ENCODE assay signal across 8 cellular contexts in the genomic region with DNA sequence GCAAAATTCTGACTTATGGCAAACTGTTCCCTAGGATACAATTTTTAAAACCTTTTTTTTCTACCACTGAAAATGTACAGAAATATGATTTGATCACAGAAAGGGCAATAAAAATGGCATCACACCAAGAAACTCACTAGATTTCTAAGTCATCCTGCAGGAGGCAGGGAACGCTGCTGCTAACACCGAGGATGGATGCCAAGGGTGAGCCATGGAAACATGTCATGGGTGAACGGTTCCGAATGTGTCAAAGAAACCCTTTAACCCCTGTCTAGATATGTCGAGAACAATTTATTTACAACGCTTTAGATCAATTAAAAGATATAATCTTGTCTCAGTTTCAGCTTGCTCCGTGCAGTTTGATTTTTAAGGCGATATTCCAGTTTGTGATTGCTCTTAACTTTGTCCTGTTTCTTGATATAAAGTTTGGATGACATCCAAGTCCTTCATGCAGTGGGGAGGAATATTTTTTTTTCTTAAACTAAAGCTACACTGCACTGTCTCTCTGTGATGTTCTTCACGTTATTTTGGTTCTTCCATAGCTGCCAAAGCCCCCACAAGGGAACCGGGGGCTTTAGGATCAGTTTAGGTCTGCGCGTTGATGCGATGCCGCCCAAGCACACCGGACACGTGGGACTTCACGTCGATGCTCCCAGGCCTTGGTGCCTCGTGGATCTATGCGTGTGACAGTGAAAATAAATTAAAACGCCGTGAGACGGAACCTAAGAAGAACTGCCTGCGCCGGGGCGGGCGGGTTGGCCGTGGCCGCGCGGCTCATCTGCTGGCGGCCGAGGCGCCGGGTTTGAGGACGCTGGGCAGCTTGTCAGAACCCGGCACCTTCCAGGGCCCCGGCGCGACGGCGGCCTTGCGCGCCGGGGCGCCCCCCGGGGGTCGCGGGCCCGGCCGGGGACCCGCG.
DNase-seq lines count a peak whose midpoint lies in the region; ATAC-seq and TF ChIP-seq lines count a peak whose summit lies in the region.

No MANE protein-coding gene starts in this region.

- CTCF ChIA-PET in BJ (lab: Yijun Ruan, JAX): interaction anchor here (0.9 to 2.7 kb wide), 5 partner anchors 21 to 492 kb away, joined by 3 to 9 read pairs (median 3); no protein-coding TSS in a partner anchor

- peak overlapping the region; percentile 81 to 90 (median 85) for H3K4me3 Mint-ChIP-seq in naive thymus-derived CD8-positive, alpha-beta T cell

- no peak for TF ChIP-seq POLR2A in esophagus squamous epithelium (IDR thresholded peaks at IDR 0.05)

- H3K36me3 ChIP-seq in BJ (ENCODE audit: control insufficient read depth, insufficient read depth, low read length) (no peaks in the 10 kb centered on the region), WERI-Rb-1 (no peaks in the 10 kb centered on the region), esophagus squamous epithelium (no peaks in the 10 kb centered on the region)

- no peak for DNase-seq in BJ (ENCODE audit: low read depth)
- peak; percentile 11 for DNase-seq in KBM-7
- DNase-seq in WERI-Rb-1: peak; percentile 18
- no peak for DNase-seq in esophagus squamous epithelium (lab: John Stamatoyannopoulos, UW)
- DNase-seq in naive thymus-derived CD8-positive, alpha-beta T cell: peak in 2 of 10 donors; percentile 1 to 22
- no peak for DNase-seq in effector CD4-positive, alpha-beta T cell

- peaks cover 5 to 16% (median 7%) of the 10 kb centered on the region in 4 donors for H3K4me1 Mint-ChIP-seq in naive thymus-derived CD8-positive, alpha-beta T cell

- H3K36me3 Mint-ChIP-seq in naive thymus-derived CD8-positive, alpha-beta T cell: no peaks in the 10 kb centered on the region

- in situ Hi-C loops in KBM-7 (cut with MboI; ENCODE audit: low pct_unique_long_range_greater_than_20kb, low sequenced_read_pairs): no loop called here

- 12 to 22% methylated on average over 9 to 29 of the region's 53 CpGs for WGBS in esophagus squamous epithelium, 2 donors

- H3K9me3 ChIP-seq in WERI-Rb-1 (ENCODE audit: severe bottlenecking) (no peaks in the 10 kb centered on the region), esophagus squamous epithelium (no peaks in the 10 kb centered on the region)

- H3K4me3 ChIP-seq in BJ (ENCODE audit: low read depth, low read length): peak overlapping the region; percentile 46
- H3K4me3 ChIP-seq in WERI-Rb-1 (ENCODE audit: low read depth, low read length): peak overlapping the region; percentile 54
- peak overlapping the region; percentile 37 to 76 (median 57) for H3K4me3 ChIP-seq in esophagus squamous epithelium

- peak overlapping the region; percentile 40; the same call in 1 of the 2 replicates for H3K27ac ChIP-seq in WERI-Rb-1
- H3K27ac ChIP-seq in esophagus squamous epithelium: peak overlapping the region; percentile 83 to 99 (median 95)

- TF ChIP-seq CTCF in BJ (IDR thresholded peaks at IDR 0.05; ENCODE audit: insufficient read depth, low read depth, low read length) (peak; percentile 27; the same call in 1 of the 2 replicates), WERI-Rb-1 (IDR thresholded peaks at IDR 0.05; ENCODE audit: low read depth, low read length) (no peak), esophagus squamous epithelium (IDR thresholded peaks at IDR 0.05) (peak in 1 of 6 experiments; percentile 16)

- POLR2A ChIA-PET in BJ (lab: Charles Lee): no interaction called here
- POLR2A ChIA-PET in naive thymus-derived CD8-positive, alpha-beta T cell (lab: Charles Lee): no interaction called here

- H3K9me3 Mint-ChIP-seq in naive thymus-derived CD8-positive, alpha-beta T cell: peaks cover 0 to 2% (median 0%) of the 10 kb centered on the region in 9 donors

- H3K27ac Mint-ChIP-seq in naive thymus-derived CD8-positive, alpha-beta T cell: peak overlapping the region in 6 of 10 donors; percentile 3 to 69 (median 60)

- peaks cover 10 to 37% (median 12%) of the 10 kb centered on the region in 3 donors for H3K4me1 ChIP-seq in esophagus squamous epithelium

- ATAC-seq in GM19324 (IDR thresholded peaks at IDR 0.05; ENCODE audit: low FRiP score, unreplicated experiment): peak; percentile 27
- peak in 1 of 2 donors; percentile 16 for ATAC-seq in naive thymus-derived CD8-positive, alpha-beta T cell
- ATAC-seq in GM19035 (IDR thresholded peaks at IDR 0.05; ENCODE audit: unreplicated experiment): no peak

- intact Hi-C loops in esophagus squamous epithelium (cut with DNase I): no loop called here

- H3K27me3 ChIP-seq in BJ (ENCODE audit: control insufficient read depth, insufficient read depth, low read length) (no peaks in the 10 kb centered on the region), WERI-Rb-1 (ENCODE audit: insufficient read depth, low read depth, severe bottlenecking) (no peaks in the 10 kb centered on the region), esophagus squamous epithelium (no peaks in the 10 kb centered on the region)

- H3K27me3 Mint-ChIP-seq in naive thymus-derived CD8-positive, alpha-beta T cell: peaks cover 0 to 32% (median 16%) of the 10 kb centered on the region in 5 donors

Comparison
In these comparisons a context has a peak if more than half of its experiments do, and no peak if none do; other contexts are left out.
1. DNase-seq: peak in KBM-7 (single experiment) and WERI-Rb-1 (single experiment); none in BJ (single experiment), esophagus squamous epithelium (single experiment) and effector CD4-positive, alpha-beta T cell (single experiment).
2. Peak in every context shown above with its lines, with median percentiles within 50 percentile points of each other: H3K4me3 ChIP-seq.